Comparison of ENCODE assay signal across 13 cellular contexts in genomic region chr7:23341846-23342598, GRCh38.
"Had no signal": no experiment of that assay in that cellular context is flagged by ENCODE, and none has a peak within 500 bp of the region (broad histone marks: within the 10 kb centered on the region; RNA-seq: fewer than 3 reads in every experiment).

No MANE protein-coding gene starts in this region.

- ATAC-seq: activated naive CD4-positive, alpha-beta T cell treated with anti-CD3 and anti-CD28 coated beads, Interleukin-2, amount 50 U/mL, for 72 hours; activated T-cell treated with anti-CD3 and anti-CD28 coated beads, Interleukin-2, amount 50 U/mL, for 4 hours had no signal

- H3K4me3 Mint-ChIP-seq: activated CD4-positive, alpha-beta memory T cell treated with anti-CD3 and anti-CD28 coated beads for 36 hours; activated T-cell treated with anti-CD3 and anti-CD28 coated beads, Interleukin-2, amount 50 U/mL, for 4 hours; T-helper 2 cell treated with Interferon-gamma antibody and Interleukin-4, amounts not matched to agents 5 μg/mL and 100 μg/mL, for 36 hours had no signal

- DNase-seq: activated CD4-positive, alpha-beta memory T cell treated with anti-CD3 and anti-CD28 coated beads for 36 hours; activated CD4-positive, CD25-positive, alpha-beta regulatory T cell treated with anti-CD3 and anti-CD28 coated beads, Interleukin-2, amount 50 U/mL, for 72 hours; activated effector memory CD4-positive, alpha-beta T cell treated with anti-CD3 and anti-CD28 coated beads, Interleukin-2, amount 50 U/mL, for 16 hours; activated T-cell treated with anti-CD3 and anti-CD28 coated beads, Interleukin-2, amount 50 U/mL, for 4 hours; amygdala; brain microvascular endothelial cell; cerebellar nuclear complex; hippocampal formation had no signal

- H3K9ac ChIP-seq: parathyroid adenoma had no signal

- H3K27ac Mint-ChIP-seq: activated CD4-positive, alpha-beta memory T cell treated with anti-CD3 and anti-CD28 coated beads for 36 hours; activated naive CD4-positive, alpha-beta T cell treated with anti-CD3 and anti-CD28 coated beads, Interleukin-2, amount 50 U/mL, for 72 hours; T-helper 2 cell treated with Interferon-gamma antibody and Interleukin-4, amounts not matched to agents 5 μg/mL and 100 μg/mL, for 36 hours had no signal

- H3K27ac ChIP-seq: brain microvascular endothelial cell, esophagus muscularis mucosa, parathyroid adenoma, skin epidermis had no signal

- H3K9me3 Mint-ChIP-seq: activated naive CD4-positive, alpha-beta T cell treated with anti-CD3 and anti-CD28 coated beads, Interleukin-2, amount 50 U/mL, for 72 hours; activated T-cell treated with anti-CD3 and anti-CD28 coated beads, Interleukin-2, amount 50 U/mL, for 4 hours; T-helper 2 cell treated with Interferon-gamma antibody and Interleukin-4, amounts not matched to agents 5 μg/mL and 100 μg/mL, for 36 hours had no signal

- H3K79me2 ChIP-seq: parathyroid adenoma had no signal

- H3K27me3 ChIP-seq: brain microvascular endothelial cell, esophagus muscularis mucosa had no signal

- H3K4me3 ChIP-seq: esophagus muscularis mucosa, skin epidermis had no signal

- H3K36me3 ChIP-seq: esophagus muscularis mucosa had no signal

- H3K4me1 ChIP-seq: esophagus muscularis mucosa, parathyroid adenoma had no signal
